In the genomic region with DNA sequence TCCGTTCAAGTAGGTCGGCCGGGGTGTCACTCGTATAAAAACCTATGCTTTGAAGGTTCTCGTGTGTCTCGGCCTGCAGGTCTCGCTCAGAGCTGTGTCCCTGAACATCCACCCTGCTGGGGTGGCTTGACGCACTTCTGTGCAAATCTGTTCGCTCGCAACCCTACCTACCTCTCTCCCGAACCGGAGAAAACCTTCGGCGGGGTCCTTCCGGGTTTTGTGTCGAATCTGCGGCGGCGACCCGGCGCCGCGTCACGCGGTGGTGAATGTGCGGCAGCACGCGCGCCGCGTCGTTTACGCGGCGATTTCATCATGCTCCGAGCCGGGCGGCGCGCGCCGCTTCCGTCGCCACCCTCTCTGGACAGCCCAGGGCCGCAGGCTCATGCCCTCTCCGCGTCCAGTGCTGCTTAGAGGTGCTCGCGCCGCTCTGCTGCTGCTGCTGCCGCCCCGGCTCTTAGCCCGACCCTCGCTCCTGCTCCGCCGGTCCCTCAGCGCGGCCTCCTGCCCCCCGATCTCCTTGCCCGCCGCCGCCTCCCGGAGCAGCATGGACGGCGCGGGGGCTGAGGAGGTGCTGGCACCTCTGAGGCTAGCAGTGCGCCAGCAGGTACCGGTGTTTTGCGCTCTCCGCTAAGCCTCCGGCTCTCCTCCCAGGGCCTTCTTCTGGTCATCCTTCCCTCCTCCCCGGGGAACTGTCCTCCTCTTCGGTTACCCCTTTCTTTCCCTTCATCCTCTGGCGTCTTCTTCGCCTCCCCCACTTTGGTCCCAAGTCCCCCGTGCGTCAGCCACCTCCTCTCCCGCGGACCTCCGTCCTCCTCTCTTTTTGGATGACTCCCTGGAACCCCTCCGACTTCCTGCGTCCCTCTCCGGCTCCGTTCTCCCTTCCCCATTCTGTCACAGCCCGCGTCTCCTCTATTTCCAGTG, we compare ENCODE assay signal across 8 cellular contexts. TPM values are rescaled to one million over a fixed set of nuclear protein-coding genes. Genes with fewer than 3 reads are reported as not detected.
DNase-seq lines count a peak whose midpoint lies in the region; ATAC-seq and TF ChIP-seq lines count a peak whose summit lies in the region.

GARS1 (plus strand) TSS at position 339 of the 921 bp plus-strand sequence; CDS start at position 383, 44 bp downstream.

- CTCF ChIA-PET in activated CD4-positive, alpha-beta memory T cell treated with anti-CD3 and anti-CD28 coated beads for 36 hours (lab: Charles Lee): interaction anchor here (0.8 kb wide), 1 partner anchor 29 kb away, joined by 4 read pairs; no protein-coding TSS in a partner anchor

- WGBS in right lobe of liver (ENCODE audit: insufficient coverage, low coverage, low lambda C conversion rate, missing lambda C conversion rate): 0% methylated on average over 27 of the region's 86 CpGs

- peak within 1 kb of the TSS; percentile 99 to 100 (median 99) for H3K27ac Mint-ChIP-seq in CD4-positive, CD25-positive, alpha-beta regulatory T cell
- H3K27ac Mint-ChIP-seq in activated CD4-positive, alpha-beta memory T cell treated with anti-CD3 and anti-CD28 coated beads for 36 hours: peak within 1 kb of the TSS; percentile 95

- H3K4me1 Mint-ChIP-seq in CD4-positive, CD25-positive, alpha-beta regulatory T cell: peaks cover 56 to 82% (median 70%) of the 10 kb centered on the region in 4 donors
- peaks cover 53% of the 10 kb centered on the region for H3K4me1 Mint-ChIP-seq in activated CD4-positive, alpha-beta memory T cell treated with anti-CD3 and anti-CD28 coated beads for 36 hours (ENCODE audit: low read depth)

- peaks cover 0 to 1% (median 0%) of the 10 kb centered on the region in 7 donors for H3K9me3 Mint-ChIP-seq in CD4-positive, CD25-positive, alpha-beta regulatory T cell
- no peaks in the 10 kb centered on the region for H3K9me3 Mint-ChIP-seq in activated CD4-positive, alpha-beta memory T cell treated with anti-CD3 and anti-CD28 coated beads for 36 hours

- peak; percentile 95 for TF ChIP-seq POLR2A in right lobe of liver (IDR thresholded peaks at IDR 0.05)

- intact Hi-C loops in activated CD4-positive, alpha-beta memory T cell treated with anti-CD3 and anti-CD28 coated beads for 36 hours (cut with micrococcal nuclease): loop anchor here (1.0 to 10.0 kb wide), 5 partner anchors 90 to 1900 kb away; partner anchors contain the start of genes AVL9, FKBP14, GGCT and LSM5
- intact Hi-C loops in right lobe of liver (cut with DNase I): no loop called here

- H3K36me3 Mint-ChIP-seq in CD4-positive, CD25-positive, alpha-beta regulatory T cell: peaks cover 12% of the 10 kb centered on the region
- peaks cover 45% of the 10 kb centered on the region for H3K36me3 Mint-ChIP-seq in activated CD4-positive, alpha-beta memory T cell treated with anti-CD3 and anti-CD28 coated beads for 36 hours

- no peak for TF ChIP-seq CTCF in right lobe of liver (IDR thresholded peaks at IDR 0.05)

- H3K27me3 ChIP-seq in CD4-positive, CD25-positive, alpha-beta regulatory T cell (ENCODE audit: control insufficient read depth, insufficient read depth, low read length): no peaks in the 10 kb centered on the region
- H3K27me3 ChIP-seq in right lobe of liver: no peaks in the 10 kb centered on the region

- DNase-seq in CD4-positive, CD25-positive, alpha-beta regulatory T cell: peak; percentile 85 to 95 (median 91)
- DNase-seq in NCI-H82 treated with DMSO at 0.1 percent for 48 hours (lab: John Stamatoyannopoulos, UW; ENCODE audit: unreplicated experiment) (peak; percentile 38), dermis microvascular lymphatic vessel endothelial cell (ENCODE audit: low read depth in 2 of 2) (peak; percentile 89 to 94), right lobe of liver (peak; percentile 90 to 91 (median 91))
- DNase-seq in activated CD4-positive, alpha-beta memory T cell treated with anti-CD3 and anti-CD28 coated beads for 36 hours: peak; percentile 92
- DNase-seq in stimulated activated CD4-positive, alpha-beta T cell treated with anti-CD3 and anti-CD28 coated beads, Interleukin-4, amount 100 ng/mL, for 24 hours: peak; percentile 90

- peaks cover 11% of the 10 kb centered on the region for H3K36me3 ChIP-seq in CD4-positive, CD25-positive, alpha-beta regulatory T cell (ENCODE audit: control insufficient read depth, insufficient read depth, low read length)
- H3K36me3 ChIP-seq in right lobe of liver: peaks cover 0 to 7% (median 1%) of the 10 kb centered on the region in 4 donors

- peaks cover 4% of the 10 kb centered on the region for H3K27me3 Mint-ChIP-seq in CD4-positive, CD25-positive, alpha-beta regulatory T cell
- no peaks in the 10 kb centered on the region for H3K27me3 Mint-ChIP-seq in activated CD4-positive, alpha-beta memory T cell treated with anti-CD3 and anti-CD28 coated beads for 36 hours

- peak; percentile 91 to 95 for ATAC-seq in CD4-positive, CD25-positive, alpha-beta regulatory T cell (ENCODE audit: low read depth in 2 of 2)
- ATAC-seq in GM19438 (IDR thresholded peaks at IDR 0.05; ENCODE audit: low read depth, unreplicated experiment) (peak; percentile 85), HG03571 (IDR thresholded peaks at IDR 0.05; ENCODE audit: unreplicated experiment) (peak; percentile 87), right lobe of liver (peak; percentile 90 to 96 (median 94))

- POLR2A ChIA-PET in activated CD4-positive, alpha-beta memory T cell treated with anti-CD3 and anti-CD28 coated beads for 36 hours (lab: Charles Lee): interaction anchor here (1.0 to 1.4 kb wide), 4 partner anchors 16 to 116 kb away, joined by 3 to 7 read pairs (median 5); partner anchors contain the start of gene NOD1

- H3K27ac ChIP-seq in CD4-positive, CD25-positive, alpha-beta regulatory T cell (ENCODE audit: insufficient read depth, low read length, poor library complexity, severe bottlenecking): peak within 1 kb of the TSS; percentile 95
- peak within 1 kb of the TSS; percentile 90 to 96 (median 90) for H3K27ac ChIP-seq in right lobe of liver

- H3K9me3 ChIP-seq in CD4-positive, CD25-positive, alpha-beta regulatory T cell (ENCODE audit: control insufficient read depth in 2 of 2, low read length in 2 of 2): no peaks in the 10 kb centered on the region
- no peaks in the 10 kb centered on the region for H3K9me3 ChIP-seq in right lobe of liver

- H3K4me1 ChIP-seq in CD4-positive, CD25-positive, alpha-beta regulatory T cell (ENCODE audit: control insufficient read depth, insufficient read depth, low read length, poor library complexity, severe bottlenecking): peaks cover 32% of the 10 kb centered on the region
- H3K4me1 ChIP-seq in right lobe of liver: peaks cover 0 to 15% (median 0%) of the 10 kb centered on the region in 4 donors

- peak within 1 kb of the TSS; percentile 94 to 99 (median 99) for H3K4me3 Mint-ChIP-seq in CD4-positive, CD25-positive, alpha-beta regulatory T cell
- peak within 1 kb of the TSS; percentile 99 for H3K4me3 Mint-ChIP-seq in activated CD4-positive, alpha-beta memory T cell treated with anti-CD3 and anti-CD28 coated beads for 36 hours

- H3K4me3 ChIP-seq in CD4-positive, CD25-positive, alpha-beta regulatory T cell (ENCODE audit: low read depth, low read length): peak within 1 kb of the TSS; percentile 92
- H3K4me3 ChIP-seq in right lobe of liver: peak within 1 kb of the TSS; percentile 88 to 97 (median 89)

RNA-seq across cellular contexts. Expression of gene GARS1, which starts in this region (rescaled TPM):
- 116 TPM for total RNA-seq in CD4-positive, CD25-positive, alpha-beta regulatory T cell
- polyA plus RNA-seq in CD4-positive, CD25-positive, alpha-beta regulatory T cell: 10 to 100 TPM; 76.2 to 92.7 (median 85.2) TPM
- total RNA-seq in activated CD4-positive, alpha-beta memory T cell treated with anti-CD3 and anti-CD28 coated beads for 36 hours: 100 to 1,000 TPM; 345 to 368 TPM
- total RNA-seq in dermis microvascular lymphatic vessel endothelial cell (68.9 and 78.5 TPM in 2 replicates), right lobe of liver (100 to 1,000 TPM in 2 of 6 experiments, 10 to 100 TPM in 4; 31.4 to 155 (median 44.7) TPM)

Comparison
In these comparisons a context has a peak if more than half of its experiments do, and no peak if none do; other contexts are left out.
1. Peak in every context shown above with its lines: DNase-seq, ATAC-seq, H3K4me3 ChIP-seq and H3K27ac ChIP-seq.
2. DNase-seq: peak in every context shown above with its lines; median percentile 92 in activated CD4-positive, alpha-beta memory T cell treated with anti-CD3 and anti-CD28 coated beads for 36 hours; 92 in dermis microvascular lymphatic vessel endothelial cell; 91 in CD4-positive, CD25-positive, alpha-beta regulatory T cell; 91 in right lobe of liver; 90 in stimulated activated CD4-positive, alpha-beta T cell treated with anti-CD3 and anti-CD28 coated beads, Interleukin-4, amount 100 ng/mL, for 24 hours; 38 in NCI-H82 treated with DMSO at 0.1 percent for 48 hours.